8 cellular contexts compared by ENCODE assay signal in genomic region chr6:27518881-27519795, GRCh38. TPM values are rescaled to one million over a fixed set of nuclear protein-coding genes. Genes with fewer than 3 reads are reported as not detected.
DNase-seq lines count a peak whose midpoint lies in the region; ATAC-seq and TF ChIP-seq lines count a peak whose summit lies in the region.

No MANE protein-coding gene starts in this region.

- H3K27me3 ChIP-seq in GM23248 (replicated peaks; ENCODE audit: insufficient read depth) (peaks cover 26% of the 10 kb centered on the region), MM.1S (replicated peaks; ENCODE audit: insufficient read depth, low read length) (no peaks in the 10 kb centered on the region), adipocyte (replicated peaks; ENCODE audit: control insufficient read depth, insufficient read depth, low read length) (peaks cover 27% of the 10 kb centered on the region), heart left ventricle (peaks cover 0 to 23% (median 7%) of the 10 kb centered on the region in 9 donors), parathyroid adenoma (ENCODE audit: control insufficient read depth, insufficient read depth, low read length) (no peaks in the 10 kb centered on the region)

- DNase-seq in EH (ENCODE audit: low read depth) (peak; percentile 90), GM23248 (peak; percentile 93), MM.1S (peak; percentile 77), adipocyte (ENCODE audit: low read depth) (peak; percentile 91), heart left ventricle (peak; percentile 50 to 71 (median 55))

- H3K4me2 ChIP-seq in GM23248 (ENCODE audit: unreplicated experiment): peak overlapping the region; percentile 91
- H3K4me2 ChIP-seq in MM.1S (ENCODE audit: low read depth, low read length): peak overlapping the region; percentile 64
- H3K4me2 ChIP-seq in parathyroid adenoma (ENCODE audit: low read length): peak overlapping the region; percentile 99

- WGBS in GM23248 (ENCODE audit: low coverage in 1 of 2, low lambda C conversion rate in 2 of 2, missing lambda C conversion rate in 2 of 2), 2 experiments: 0 to 1% methylated on average over 42 of the region's 42 CpGs
- WGBS in heart left ventricle, 4 donors: 1 to 2% (median 1%) methylated on average over 41 to 42 of the region's 42 CpGs
- under 1% methylated on average over 42 of the region's 42 CpGs for WGBS in urinary bladder

- intact Hi-C loops in heart left ventricle (cut with DNase I): loop anchor here (1.0 to 10.0 kb wide), 10 partner anchors 40 to 383 kb away; a partner anchor contains a TSS

- H4K20me1 ChIP-seq in GM23248 (ENCODE audit: insufficient read depth): no peaks in the 10 kb centered on the region
- H4K20me1 ChIP-seq in MM.1S (ENCODE audit: insufficient read depth, low read length): no peaks in the 10 kb centered on the region

- peak overlapping the region; percentile 85 for H3K27ac ChIP-seq in GM23248
- H3K27ac ChIP-seq in MM.1S (ENCODE audit: low read length): peak overlapping the region; percentile 71; the same call in 1 of the 2 replicates
- H3K27ac ChIP-seq in heart left ventricle: peak overlapping the region; percentile 68 to 94 (median 80)
- H3K27ac ChIP-seq in parathyroid adenoma: peak overlapping the region; percentile 87
- peak overlapping the region; percentile 73 for H3K27ac ChIP-seq in urinary bladder (ENCODE audit: low read depth)

- no peaks in the 10 kb centered on the region for H3K36me3 ChIP-seq in GM23248 (ENCODE audit: low read depth)
- no peaks in the 10 kb centered on the region for H3K36me3 ChIP-seq in MM.1S (replicated peaks; ENCODE audit: insufficient read depth, low read length)
- no peaks in the 10 kb centered on the region for H3K36me3 ChIP-seq in adipocyte (ENCODE audit: control insufficient read depth, insufficient read depth, low read length, severe bottlenecking)
- no peaks in the 10 kb centered on the region for H3K36me3 ChIP-seq in heart left ventricle
- H3K36me3 ChIP-seq in parathyroid adenoma (ENCODE audit: control insufficient read depth, insufficient read depth, low read length): no peaks in the 10 kb centered on the region
- H3K36me3 ChIP-seq in urinary bladder (ENCODE audit: insufficient read depth): no peaks in the 10 kb centered on the region

- H3F3A ChIP-seq in GM23248 (ENCODE audit: insufficient read depth): peaks cover 13% of the 10 kb centered on the region
- peaks cover 10% of the 10 kb centered on the region for H3F3A ChIP-seq in MM.1S (ENCODE audit: insufficient read depth, low read length)

- no peak for TF ChIP-seq POLR2A in heart left ventricle (IDR thresholded peaks at IDR 0.05)

- no peaks in the 10 kb centered on the region for H3K9me3 ChIP-seq in GM23248 (ENCODE audit: low read depth)
- no peaks in the 10 kb centered on the region for H3K9me3 ChIP-seq in MM.1S (replicated peaks; ENCODE audit: insufficient read depth, low read length)
- H3K9me3 ChIP-seq in adipocyte (ENCODE audit: control insufficient read depth, low read length): no peaks in the 10 kb centered on the region
- H3K9me3 ChIP-seq in heart left ventricle: no peaks in the 10 kb centered on the region
- no peaks in the 10 kb centered on the region for H3K9me3 ChIP-seq in parathyroid adenoma (ENCODE audit: control insufficient read depth, low read length)

- H3K4me1 ChIP-seq in GM23248 (ENCODE audit: insufficient read depth) (0 out of 2 replicates have a peak, but pooled peaks cover 8% of the 10 kb centered on the region), MM.1S (ENCODE audit: low read length) (0 out of 2 replicates have a peak, but pooled peaks cover 2% of the 10 kb centered on the region), adipocyte (ENCODE audit: control insufficient read depth, insufficient read depth, low read length) (peaks cover 6% of the 10 kb centered on the region), heart left ventricle (peaks cover 0 to 13% (median 7%) of the 10 kb centered on the region in 12 donors), parathyroid adenoma (no peaks in the 10 kb centered on the region), urinary bladder (ENCODE audit: insufficient read depth) (no peaks in the 10 kb centered on the region)

- peak; percentile 87 for ATAC-seq in SK-N-SH treated with all-trans-retinoic acid at 6 μM for 48 hours
- ATAC-seq in heart left ventricle: peak; percentile 90 to 95 (median 93)

- in situ Hi-C loops in GM23248 (cut with MboI): no loop called here

- H3K9ac ChIP-seq in GM23248: peak overlapping the region; percentile 91
- H3K9ac ChIP-seq in MM.1S (ENCODE audit: low read length): peak overlapping the region; percentile 72
- peak overlapping the region; percentile 90 for H3K9ac ChIP-seq in adipocyte (ENCODE audit: low read length)
- H3K9ac ChIP-seq in parathyroid adenoma: peak overlapping the region; percentile 49

- H3K79me2 ChIP-seq in GM23248 (ENCODE audit: insufficient read depth) (no peaks in the 10 kb centered on the region), MM.1S (ENCODE audit: low read length) (no peaks in the 10 kb centered on the region), parathyroid adenoma (no peaks in the 10 kb centered on the region)

- peak; percentile 78 for TF ChIP-seq CTCF in MM.1S (IDR thresholded peaks at IDR 0.05; ENCODE audit: low read length)
- peak; percentile 48 to 78 (median 66) for TF ChIP-seq CTCF in heart left ventricle (IDR thresholded peaks at IDR 0.05)
- TF ChIP-seq CTCF in parathyroid adenoma (IDR thresholded peaks at IDR 0.05): peak; percentile 80

- peak overlapping the region; percentile 100 for H2AFZ ChIP-seq in GM23248
- H2AFZ ChIP-seq in MM.1S (ENCODE audit: low read length): peak overlapping the region; percentile 81
- H2AFZ ChIP-seq in parathyroid adenoma: peak overlapping the region; percentile 92

- H3K9me2 ChIP-seq in GM23248 (ENCODE audit: insufficient read depth) (no peaks in the 10 kb centered on the region), MM.1S (replicated peaks; ENCODE audit: insufficient read depth, low read length) (no peaks in the 10 kb centered on the region)

- H3K4me3 ChIP-seq in GM23248: peak overlapping the region; percentile 99
- peak overlapping the region; percentile 74 for H3K4me3 ChIP-seq in MM.1S (ENCODE audit: low read length)
- peak overlapping the region; percentile 89 for H3K4me3 ChIP-seq in adipocyte (ENCODE audit: low read length)
- H3K4me3 ChIP-seq in heart left ventricle: peak overlapping the region; percentile 43 to 83 (median 70)
- H3K4me3 ChIP-seq in parathyroid adenoma (ENCODE audit: low read depth, low read length): peak overlapping the region; percentile 99
- peak overlapping the region; percentile 53 for H3K4me3 ChIP-seq in urinary bladder (ENCODE audit: low read depth, low read length)

TF ChIP-seq in SK-N-SH treated with all-trans-retinoic acid at 6 μM for 48 hours, 23 proteins besides CTCF, POLR2A, EP300 and RAD21:
- no peak for TF ChIP-seq ZC3H10 (CRISPR knock-in tag; IDR thresholded peaks at IDR 0.05)
- no peak for TF ChIP-seq ISL1 (CRISPR knock-in tag; IDR thresholded peaks at IDR 0.05)
- no peak for TF ChIP-seq PPARA (CRISPR knock-in tag; IDR thresholded peaks at IDR 0.05; ENCODE audit: borderline replicate concordance)
- TF ChIP-seq, protein P1, sequence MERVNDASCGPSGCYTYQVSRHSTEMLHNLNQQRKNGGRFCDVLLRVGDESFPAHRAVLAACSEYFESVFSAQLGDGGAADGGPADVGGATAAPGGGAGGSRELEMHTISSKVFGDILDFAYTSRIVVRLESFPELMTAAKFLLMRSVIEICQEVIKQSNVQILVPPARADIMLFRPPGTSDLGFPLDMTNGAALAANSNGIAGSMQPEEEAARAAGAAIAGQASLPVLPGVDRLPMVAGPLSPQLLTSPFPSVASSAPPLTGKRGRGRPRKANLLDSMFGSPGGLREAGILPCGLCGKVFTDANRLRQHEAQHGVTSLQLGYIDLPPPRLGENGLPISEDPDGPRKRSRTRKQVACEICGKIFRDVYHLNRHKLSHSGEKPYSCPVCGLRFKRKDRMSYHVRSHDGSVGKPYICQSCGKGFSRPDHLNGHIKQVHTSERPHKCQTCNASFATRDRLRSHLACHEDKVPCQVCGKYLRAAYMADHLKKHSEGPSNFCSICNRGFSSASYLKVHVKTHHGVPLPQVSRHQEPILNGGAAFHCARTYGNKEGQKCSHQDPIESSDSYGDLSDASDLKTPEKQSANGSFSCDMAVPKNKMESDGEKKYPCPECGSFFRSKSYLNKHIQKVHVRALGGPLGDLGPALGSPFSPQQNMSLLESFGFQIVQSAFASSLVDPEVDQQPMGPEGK (CRISPR knock-in tag; IDR thresholded peaks at IDR 0.05; ENCODE audit: borderline replicate concordance): no peak
- TF ChIP-seq OSR1 (CRISPR knock-in tag; IDR thresholded peaks at IDR 0.05): no peak
- no peak for TF ChIP-seq ZNF70 (CRISPR knock-in tag; IDR thresholded peaks at IDR 0.05)
- no peak for TF ChIP-seq RARB (CRISPR knock-in tag; IDR thresholded peaks at IDR 0.05)
- no peak for TF ChIP-seq CSRNP3 (CRISPR knock-in tag; IDR thresholded peaks at IDR 0.05)
- no peak for TF ChIP-seq ARNTL (CRISPR knock-in tag; IDR thresholded peaks at IDR 0.05; ENCODE audit: borderline replicate concordance, low read depth)
TF ChIP-seq in SK-N-SH treated with all-trans-retinoic acid at 6 μM for 48 hours: peak in this region for 0.

RNA-seq across cellular contexts. Expression of gene ZNF184, which starts 46.2 kb away (rescaled TPM):
- 3.2 and 3.8 TPM in 2 replicates for total RNA-seq in GM23248 (2014; rRNA removed; shearing (Covaris generic))
- polyA plus RNA-seq in GM23248 (2016; fragmentation: Nextera tagmentation; extraction: Ambion mirVana) (3.8 TPM in 2 replicates), heart left ventricle (1 to 10 TPM in 1 of 2 donors, under 1 TPM in 1; 0.99 to 2.2 TPM), urinary bladder (3.1 TPM)
- total RNA-seq in heart left ventricle (1 to 10 TPM; 3.2 to 6.5 (median 4.0) TPM), urinary bladder (27.2 TPM)

Comparison
In these comparisons a context has a peak if more than half of its experiments do, and no peak if none do; other contexts are left out.
1. Peak in every context shown above with its lines: DNase-seq, ATAC-seq, H3K4me3 ChIP-seq and H3K27ac ChIP-seq.